Comparison of ENCODE assay signal across 16 cellular contexts in the genomic region with DNA sequence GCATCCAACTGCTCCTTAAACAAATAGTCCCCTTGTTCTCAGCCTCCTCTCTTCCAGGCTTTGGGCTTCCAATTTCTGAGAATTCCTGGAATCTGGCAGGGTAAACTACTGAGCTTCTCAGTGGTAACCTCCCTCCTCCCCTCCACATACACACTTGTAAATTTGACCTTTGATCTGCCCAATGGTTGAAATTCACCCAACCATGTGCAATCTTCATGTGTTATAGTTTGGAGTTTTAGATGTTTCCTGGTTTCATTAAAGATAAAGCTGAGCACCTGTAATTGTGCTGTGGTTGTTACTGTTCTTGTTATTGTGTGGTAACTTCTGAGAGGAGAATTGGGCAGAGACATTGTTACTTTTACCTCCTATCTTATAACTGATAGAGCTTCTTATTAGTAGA.
A peak's percentile ranks its signal among the peaks of the same experiment; 100 is the strongest.
DNase-seq lines count a peak whose midpoint lies in the region; ATAC-seq lines count a peak whose summit lies in the region.
"Had no signal": no experiment of that assay in that cellular context is flagged by ENCODE, and none has a peak within 500 bp of the region (broad histone marks: within the 10 kb centered on the region; RNA-seq: fewer than 3 reads in every experiment).

No MANE protein-coding gene starts in this region.

- H3K4me1 Mint-ChIP-seq in effector memory CD8-positive, alpha-beta T cell (ENCODE audit: low read depth in 2 of 2): peaks cover 0 to 2% of the 10 kb centered on the region in 2 donors
- H3K4me1 Mint-ChIP-seq in activated T-cell treated with anti-CD3 and anti-CD28 coated beads, Interleukin-2, amount 50 U/mL, for 24 hours (ENCODE audit: low read depth): no peaks in the 10 kb centered on the region
- H3K4me1 Mint-ChIP-seq: CD4-positive, CD25-positive, alpha-beta regulatory T cell; CD8-positive, alpha-beta memory T cell had no signal

- ATAC-seq in left colon: peak; percentile 80
- no peak for ATAC-seq in effector memory CD8-positive, alpha-beta T cell (replicated peaks)
- ATAC-seq in sciatic nerve: no peak
- ATAC-seq: GM23338 had no signal

- H3K9me3 Mint-ChIP-seq in effector memory CD8-positive, alpha-beta T cell: peaks cover 0 to 3% of the 10 kb centered on the region in 2 donors
- no peaks in the 10 kb centered on the region for H3K9me3 Mint-ChIP-seq in activated T-cell treated with anti-CD3 and anti-CD28 coated beads, Interleukin-2, amount 50 U/mL, for 24 hours
- H3K9me3 Mint-ChIP-seq: CD8-positive, alpha-beta memory T cell; GM23338 had no signal

- peak; percentile 97 for DNase-seq in NCI-H2029 treated with DMSO at 0.1 percent for 48 hours (lab: John Stamatoyannopoulos, UW)
- DNase-seq in NCI-H2029 (lab: John Stamatoyannopoulos, UW): no peak
- DNase-seq in SK-N-MC (ENCODE audit: low read depth, low spot score): no peak
- DNase-seq in left colon: no peak
- DNase-seq in effector memory CD8-positive, alpha-beta T cell: no peak
- DNase-seq in sciatic nerve (ENCODE audit: low spot score): no peak
- DNase-seq in activated T-cell treated with anti-CD3 and anti-CD28 coated beads, Interleukin-2, amount 50 U/mL, for 24 hours: no peak
- DNase-seq: ACHN; BE2C; C1 segment of cervical spinal cord; Caco-2; CD4-positive, CD25-positive, alpha-beta regulatory T cell; CD8-positive, alpha-beta memory T cell; HCEC 1CT had no signal

- no peak overlapping the region for H3K4me3 ChIP-seq in SK-N-MC
- H3K4me3 ChIP-seq: GM23338 had no signal

- no peak overlapping the region for H3K4me3 Mint-ChIP-seq in effector memory CD8-positive, alpha-beta T cell
- no peak overlapping the region for H3K4me3 Mint-ChIP-seq in activated T-cell treated with anti-CD3 and anti-CD28 coated beads, Interleukin-2, amount 50 U/mL, for 24 hours
- H3K4me3 Mint-ChIP-seq: CD4-positive, CD25-positive, alpha-beta regulatory T cell; CD8-positive, alpha-beta memory T cell; GM23338 had no signal

- no peaks in the 10 kb centered on the region for H3K36me3 Mint-ChIP-seq in effector memory CD8-positive, alpha-beta T cell (ENCODE audit: insufficient read depth)
- H3K36me3 Mint-ChIP-seq in activated T-cell treated with anti-CD3 and anti-CD28 coated beads, Interleukin-2, amount 50 U/mL, for 24 hours (ENCODE audit: low read depth): no peaks in the 10 kb centered on the region
- H3K36me3 Mint-ChIP-seq: CD4-positive, CD25-positive, alpha-beta regulatory T cell; CD8-positive, alpha-beta memory T cell had no signal

- H3K27ac Mint-ChIP-seq in effector memory CD8-positive, alpha-beta T cell: no peak overlapping the region
- no peak overlapping the region for H3K27ac Mint-ChIP-seq in activated T-cell treated with anti-CD3 and anti-CD28 coated beads, Interleukin-2, amount 50 U/mL, for 24 hours
- H3K27ac Mint-ChIP-seq: CD4-positive, CD25-positive, alpha-beta regulatory T cell; CD8-positive, alpha-beta memory T cell; GM23338 had no signal

- H3K9me3 ChIP-seq in SK-N-MC (ENCODE audit: low read depth, low read length): no peaks in the 10 kb centered on the region
- H3K9me3 ChIP-seq: BE2C, Caco-2 had no signal

- intact Hi-C loops in left colon (cut with DNase I, micrococcal nuclease): no loop called here
- intact Hi-C loops in sciatic nerve (cut with DNase I): no loop called here

- no peak overlapping the region for H3K9ac ChIP-seq in SK-N-MC (ENCODE audit: insufficient read length)

- no peaks in the 10 kb centered on the region for H3K36me3 ChIP-seq in SK-N-MC (ENCODE audit: insufficient read depth, low read length)
- H3K36me3 ChIP-seq: BE2C had no signal

- peaks cover 5 to 32% of the 10 kb centered on the region in 2 donors for H3K27me3 Mint-ChIP-seq in effector memory CD8-positive, alpha-beta T cell
- H3K27me3 Mint-ChIP-seq in activated T-cell treated with anti-CD3 and anti-CD28 coated beads, Interleukin-2, amount 50 U/mL, for 24 hours: no peaks in the 10 kb centered on the region
- H3K27me3 Mint-ChIP-seq: CD4-positive, CD25-positive, alpha-beta regulatory T cell had no signal

- H3K27ac ChIP-seq in SK-N-MC: peak overlapping the region; percentile 99
- H3K27ac ChIP-seq: HL-60 had no signal
